1 cellular context compared by ENCODE assay signal in the genomic region with DNA sequence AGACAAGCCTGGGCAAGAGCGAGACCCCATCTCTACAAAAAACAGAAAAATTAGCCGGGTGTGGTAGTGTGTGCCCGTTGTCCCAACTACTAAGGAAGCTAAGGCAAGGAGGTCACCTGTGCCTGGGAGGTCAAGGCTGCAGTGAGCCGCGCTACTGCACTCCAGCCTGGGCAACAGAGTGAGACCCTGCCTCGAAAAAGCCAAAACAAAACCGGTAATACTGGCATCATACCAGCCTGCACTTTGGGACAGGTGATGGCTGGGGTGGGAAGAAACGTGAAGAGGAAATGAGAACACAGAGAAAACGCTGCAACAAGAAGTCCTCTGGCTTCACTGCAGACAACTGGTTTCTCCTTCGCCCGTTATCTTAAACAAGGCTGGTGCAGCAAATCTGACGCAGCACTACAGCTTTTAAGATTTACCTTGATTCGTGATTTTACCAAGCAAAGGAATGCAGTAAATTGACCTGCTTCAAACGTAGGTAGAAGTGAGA.
TF ChIP-seq lines count a peak whose summit lies in the region.

No MANE protein-coding gene starts in this region.

TF ChIP-seq in IMR-90, 13 proteins besides CTCF, POLR2A, EP300 and RAD21:
- TF ChIP-seq NFE2L2 (IDR thresholded peaks at IDR 0.05; ENCODE audit: low read depth, low read length) (no peak), BHLHE40 (IDR thresholded peaks at IDR 0.05; ENCODE audit: low read depth, low read length) (no peak), CEBPB (IDR thresholded peaks at IDR 0.05; ENCODE audit: low read depth, low read length) (no peak), RFX5 (IDR thresholded peaks at IDR 0.05; ENCODE audit: low read depth, low read length) (no peak), CHD1 (IDR thresholded peaks at IDR 0.05; ENCODE audit: low read depth, low read length) (no peak), RCOR1 (IDR thresholded peaks at IDR 0.05; ENCODE audit: insufficient replicate concordance, low read length) (no peak), MXI1 (IDR thresholded peaks at IDR 0.05; ENCODE audit: borderline replicate concordance, low read depth, low read length) (no peak), SMC3 (IDR thresholded peaks at IDR 0.05; ENCODE audit: low read depth, low read length) (no peak), MAZ (IDR thresholded peaks at IDR 0.05; ENCODE audit: borderline replicate concordance, low read depth, low read length) (no peak), MAFK (IDR thresholded peaks at IDR 0.05; ENCODE audit: low read depth, low read length) (no peak), FOS (IDR thresholded peaks at IDR 0.05; ENCODE audit: low read depth, low read length) (no peak)
- TF ChIP-seq, protein P1, sequence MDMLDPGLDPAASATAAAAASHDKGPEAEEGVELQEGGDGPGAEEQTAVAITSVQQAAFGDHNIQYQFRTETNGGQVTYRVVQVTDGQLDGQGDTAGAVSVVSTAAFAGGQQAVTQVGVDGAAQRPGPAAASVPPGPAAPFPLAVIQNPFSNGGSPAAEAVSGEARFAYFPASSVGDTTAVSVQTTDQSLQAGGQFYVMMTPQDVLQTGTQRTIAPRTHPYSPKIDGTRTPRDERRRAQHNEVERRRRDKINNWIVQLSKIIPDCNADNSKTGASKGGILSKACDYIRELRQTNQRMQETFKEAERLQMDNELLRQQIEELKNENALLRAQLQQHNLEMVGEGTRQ (IDR thresholded peaks at IDR 0.05; ENCODE audit: low read depth, low read length) = no peak
- TF ChIP-seq, protein P2, sequence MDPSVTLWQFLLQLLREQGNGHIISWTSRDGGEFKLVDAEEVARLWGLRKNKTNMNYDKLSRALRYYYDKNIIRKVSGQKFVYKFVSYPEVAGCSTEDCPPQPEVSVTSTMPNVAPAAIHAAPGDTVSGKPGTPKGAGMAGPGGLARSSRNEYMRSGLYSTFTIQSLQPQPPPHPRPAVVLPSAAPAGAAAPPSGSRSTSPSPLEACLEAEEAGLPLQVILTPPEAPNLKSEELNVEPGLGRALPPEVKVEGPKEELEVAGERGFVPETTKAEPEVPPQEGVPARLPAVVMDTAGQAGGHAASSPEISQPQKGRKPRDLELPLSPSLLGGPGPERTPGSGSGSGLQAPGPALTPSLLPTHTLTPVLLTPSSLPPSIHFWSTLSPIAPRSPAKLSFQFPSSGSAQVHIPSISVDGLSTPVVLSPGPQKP (IDR thresholded peaks at IDR 0.05; ENCODE audit: borderline replicate concordance, low read depth, low read length) = no peak
